Comparison of ENCODE assay signal across 8 cellular contexts in genomic region chr12:10363922-10364838, GRCh38. TPM values are rescaled to one million over a fixed set of nuclear protein-coding genes. Genes with fewer than 3 reads are reported as not detected.
DNase-seq lines count a peak whose midpoint lies in the region; ATAC-seq and TF ChIP-seq lines count a peak whose summit lies in the region.

No MANE protein-coding gene starts in this region.

- no peak for TF ChIP-seq CTCF in IMR-90 (conservative IDR thresholded peaks at IDR 0.05; ENCODE audit: low read depth, low read length)

- no peaks in the 10 kb centered on the region for H4K20me1 ChIP-seq in IMR-90 (ENCODE audit: insufficient read depth, low read length)

- H3K18ac ChIP-seq in IMR-90 (ENCODE audit: low read depth, low read length) (peak overlapping the region; percentile 83), mesenchymal stem cell (ENCODE audit: low read depth in 1 of 2, low read length in 2 of 2) (peak overlapping the region; percentile 91 to 95)

- 0% methylated on average over 10 of the region's 19 CpGs; no CpG with 5 or more reads in 1 of the 2 experiments for WGBS in IMR-90 (ENCODE audit: extremely low coverage in 2 of 2, insufficient read length in 1 of 2), 2 experiments
- WGBS in mesenchymal stem cell: 22% methylated on average over 19 of the region's 19 CpGs
- 6% methylated on average over 19 of the region's 19 CpGs for WGBS in urinary bladder

- H3K4me3 Mint-ChIP-seq in T-helper 17 cell: no peak overlapping the region

- no peak for TF ChIP-seq POLR2A in IMR-90 (IDR thresholded peaks at IDR 0.05; ENCODE audit: low read depth, low read length)

- H3K27ac ChIP-seq in IMR-90 (ENCODE audit: insufficient read depth, low read length): peak overlapping the region; percentile 82
- H3K27ac ChIP-seq in mesenchymal stem cell (ENCODE audit: low read length, poor library complexity, severe bottlenecking): peak overlapping the region; percentile 97
- peak overlapping the region; percentile 94 for H3K27ac ChIP-seq in urinary bladder (ENCODE audit: low read depth)

- H3K36me3 ChIP-seq in IMR-90 (ENCODE audit: control insufficient read depth, insufficient read depth, low read length) (no peaks in the 10 kb centered on the region), endocrine pancreas (ENCODE audit: control insufficient read depth, insufficient read depth, low read length) (no peaks in the 10 kb centered on the region), mesenchymal stem cell (ENCODE audit: control insufficient read depth in 1 of 2, insufficient read depth in 2 of 2, low read depth in 1 of 2, low read length in 2 of 2) (peaks cover 0 to 4% of the 10 kb centered on the region in 2 experiments), urinary bladder (ENCODE audit: insufficient read depth) (no peaks in the 10 kb centered on the region)

- H3K9me1 ChIP-seq in IMR-90 (ENCODE audit: insufficient read depth, low read length): no peaks in the 10 kb centered on the region

- peak overlapping the region; percentile 70 for H2BK20ac ChIP-seq in IMR-90 (ENCODE audit: low read depth, low read length)

- dilution Hi-C loops in IMR-90 (cut with HindIII; ENCODE audit: low sequenced_read_pairs, unreplicated experiment): no loop called here

- H4K91ac ChIP-seq in IMR-90 (ENCODE audit: insufficient read depth, low read depth, low read length) (peak overlapping the region; percentile 97), mesenchymal stem cell (ENCODE audit: low read length) (peak overlapping the region; percentile 91)

- no peaks in the 10 kb centered on the region for H3K4me1 Mint-ChIP-seq in T-helper 17 cell

- H2BK120ac ChIP-seq in IMR-90 (ENCODE audit: low read depth, low read length) (peak overlapping the region; percentile 94), mesenchymal stem cell (ENCODE audit: low read depth, low read length) (peak overlapping the region; percentile 98)

- peak overlapping the region; percentile 92 for H2AFZ ChIP-seq in IMR-90 (replicated peaks; ENCODE audit: low read length, poor library complexity)
- H2AFZ ChIP-seq in mesenchymal stem cell (ENCODE audit: low read depth, low read length): peak overlapping the region; percentile 65

- CTCF ChIA-PET in IMR-90 (lab: Yijun Ruan, JAX): no interaction called here

- no TSS peak for BruUV-seq in IMR-90 (replicated peaks; lab: Mats Ljungman, UMichigan)

- H3K4ac ChIP-seq in IMR-90 (ENCODE audit: low read depth, low read length) (peak overlapping the region; percentile 92), mesenchymal stem cell (ENCODE audit: low read depth in 1 of 2, low read length in 2 of 2) (peak overlapping the region; percentile 89 to 99)

- in situ Hi-C loops in IMR-90 (cut with MboI; ENCODE audit: low sequenced_read_pairs): no loop called here

- H3K56ac ChIP-seq in IMR-90 (ENCODE audit: extremely low read depth, insufficient read depth, low read length): peak overlapping the region; percentile 87

- peaks cover under 1% of the 10 kb centered on the region for H3K27me3 Mint-ChIP-seq in T-helper 17 cell

- H3K36me3 Mint-ChIP-seq in T-helper 17 cell (ENCODE audit: low read depth): peaks cover 3% of the 10 kb centered on the region

- POLR2A ChIA-PET in IMR-90 (lab: Charles Lee; ENCODE audit: unreplicated experiment): interaction anchor here (0.6 kb wide), 1 partner anchor 363 kb away, joined by 4 read pairs; no protein-coding TSS in a partner anchor

- peak overlapping the region; percentile 48 for H2AK9ac ChIP-seq in IMR-90 (replicated peaks; ENCODE audit: low read depth, low read length, poor library complexity)

- no peak for DNase-seq in activated CD4-positive, CD25-positive, alpha-beta regulatory T cell treated with anti-CD3 and anti-CD28 coated beads, Interleukin-2, amount 50 U/mL, for 72 hours
- DNase-seq in IMR-90: peak; percentile 41
- no peak for DNase-seq in T-helper 17 cell
- peak; percentile 73 for DNase-seq in mesenchymal stem cell

- H3K23ac ChIP-seq in IMR-90 (ENCODE audit: low read depth, low read length): peak overlapping the region; percentile 86
- H3K23ac ChIP-seq in mesenchymal stem cell (ENCODE audit: low read length in 2 of 2): no peak overlapping the region

- peak overlapping the region; percentile 95 for H3K4me2 ChIP-seq in IMR-90 (ENCODE audit: low read depth, low read length)
- H3K4me2 ChIP-seq in mesenchymal stem cell (ENCODE audit: low read length, poor library complexity, severe bottlenecking): peak overlapping the region; percentile 79

- H3K4me1 ChIP-seq in IMR-90 (ENCODE audit: control insufficient read depth, insufficient read depth, low read length) (peaks cover 22% of the 10 kb centered on the region), endocrine pancreas (ENCODE audit: control insufficient read depth, insufficient read depth, low read length) (peaks cover 8% of the 10 kb centered on the region), mesenchymal stem cell (ENCODE audit: control insufficient read depth, insufficient read depth, low read depth, low read length) (peaks cover 9% of the 10 kb centered on the region), urinary bladder (ENCODE audit: insufficient read depth) (no peaks in the 10 kb centered on the region)

- no peaks in the 10 kb centered on the region for H3K79me1 ChIP-seq in IMR-90 (ENCODE audit: low read depth in 1 of 2, low read length in 2 of 2)
- peaks cover 10% of the 10 kb centered on the region for H3K79me1 ChIP-seq in mesenchymal stem cell (replicated peaks; ENCODE audit: low read length, poor library complexity, severe bottlenecking)

- H3K9me3 ChIP-seq in IMR-90 (ENCODE audit: control insufficient read depth, insufficient read depth, low read length): no peaks in the 10 kb centered on the region
- H3K9me3 ChIP-seq in T-helper 17 cell (ENCODE audit: control insufficient read depth, low read length, poor library complexity, severe bottlenecking): no peaks in the 10 kb centered on the region
- no peaks in the 10 kb centered on the region for H3K9me3 ChIP-seq in endocrine pancreas (ENCODE audit: control insufficient read depth, low read length)
- peaks cover 8% of the 10 kb centered on the region for H3K9me3 ChIP-seq in mesenchymal stem cell (ENCODE audit: control insufficient read depth, low read length)

- H4K8ac ChIP-seq in IMR-90 (ENCODE audit: low read depth in 2 of 2, low read length in 2 of 2): peak overlapping the region; percentile 95 to 96
- peak overlapping the region; percentile 94 for H4K8ac ChIP-seq in mesenchymal stem cell (ENCODE audit: low read length)

- H3K14ac ChIP-seq in IMR-90 (replicated peaks; ENCODE audit: low read depth, low read length) (peak overlapping the region; percentile 94), mesenchymal stem cell (ENCODE audit: low read length in 2 of 2) (peak overlapping the region in 1 of 2 experiments; percentile 93)

- peak overlapping the region; percentile 99 for H4K5ac ChIP-seq in IMR-90 (ENCODE audit: low read depth, low read length)

- H3K4me3 ChIP-seq in IMR-90 (ENCODE audit: insufficient read depth, low read depth, low read length): peak overlapping the region; percentile 54
- H3K4me3 ChIP-seq in endocrine pancreas (ENCODE audit: control insufficient read depth, insufficient read depth, low read length): peak overlapping the region; percentile 90
- peak overlapping the region; percentile 48 to 84 for H3K4me3 ChIP-seq in mesenchymal stem cell (ENCODE audit: insufficient read depth in 1 of 2, low read depth in 1 of 2, low read length in 2 of 2)
- H3K4me3 ChIP-seq in urinary bladder (ENCODE audit: low read depth, low read length): peak overlapping the region; percentile 49

- H2AK5ac ChIP-seq in IMR-90 (ENCODE audit: low read depth, low read length) (peak overlapping the region; percentile 31; the same call in 1 of the 2 replicates), mesenchymal stem cell (ENCODE audit: low read length, severe bottlenecking) (peak overlapping the region; percentile 93)

- H3K27me3 ChIP-seq in IMR-90 (ENCODE audit: control insufficient read depth, insufficient read depth, low read length) (no peaks in the 10 kb centered on the region), endocrine pancreas (ENCODE audit: control insufficient read depth, insufficient read depth, low read length) (no peaks in the 10 kb centered on the region), mesenchymal stem cell (ENCODE audit: control insufficient read depth in 1 of 2, insufficient read depth in 1 of 2, low read length in 2 of 2) (no peaks in the 10 kb centered on the region)

- H2BK5ac ChIP-seq in IMR-90 (ENCODE audit: low read depth, low read length, poor library complexity, severe bottlenecking) (peak overlapping the region; percentile 75), mesenchymal stem cell (ENCODE audit: low read depth, low read length, poor library complexity, severe bottlenecking) (peak overlapping the region; percentile 90)

- H2BK12ac ChIP-seq in mesenchymal stem cell (ENCODE audit: low read length in 2 of 2): peak overlapping the region; percentile 20 to 80

- intact Hi-C loops in IMR-90 (cut with micrococcal nuclease): loop anchor here (1.0 to 2.0 kb wide), 2 partner anchors 152 to 355 kb away; partner anchors contain the start of gene GABARAPL1

- ATAC-seq in activated CD4-positive, CD25-positive, alpha-beta regulatory T cell treated with anti-CD3 and anti-CD28 coated beads, Interleukin-2, amount 50 U/mL, for 24 hours: peak; percentile 33 to 52
- ATAC-seq in GM21737 (IDR thresholded peaks at IDR 0.05; ENCODE audit: unreplicated experiment): peak; percentile 82
- ATAC-seq in IMR-90 (ENCODE audit: low read depth): peak; percentile 62
- peak; percentile 61 for ATAC-seq in T-helper 17 cell

- TF ChIP-seq RAD21 in IMR-90 (IDR thresholded peaks at IDR 0.05; ENCODE audit: low read length): no peak

- peak overlapping the region; percentile 97 for H2BK15ac ChIP-seq in IMR-90 (ENCODE audit: low read depth, low read length)
- peak overlapping the region; percentile 80 for H2BK15ac ChIP-seq in mesenchymal stem cell (ENCODE audit: low read depth, poor library complexity, severe bottlenecking)

- H3K9ac ChIP-seq in IMR-90 (ENCODE audit: low read depth, low read length) (peak overlapping the region; percentile 87), endocrine pancreas (ENCODE audit: control insufficient read depth, insufficient read depth, low read length) (peak overlapping the region; percentile 85), mesenchymal stem cell (ENCODE audit: low read length) (peak overlapping the region; percentile 95)

- no peak overlapping the region for H3K27ac Mint-ChIP-seq in T-helper 17 cell

RNA-seq across cellular contexts. Expression of gene KLRK1, which starts 25.7 kb away (rescaled TPM):
- total RNA-seq in IMR-90 (2012; rRNA removed): not detected in 2 replicates
- not detected in 2 replicates for polyA plus RNA-seq in IMR-90 (2012; rRNA removed)
- not detected in 2 replicates for polyA plus RNA-seq in IMR-90 (2012; cell fraction: cytosol; rRNA removed)
- not detected in 2 replicates for polyA plus RNA-seq in IMR-90 (2012; cell fraction: nucleus; rRNA removed; ENCODE audit: low replicate concordance)
- 1 to 10 TPM in 1 of 2 donors, under 1 TPM in 1; 0.78 to 2.0 TPM for total RNA-seq in T-helper 17 cell
- polyA plus RNA-seq in mesenchymal stem cell (2013, experiment 1 of 2): 0.06 TPM
- polyA plus RNA-seq in mesenchymal stem cell (2013, experiment 2 of 2): 0.05 TPM
- 1.3 TPM for total RNA-seq in urinary bladder
- 1.9 TPM for polyA plus RNA-seq in urinary bladder

RNA-seq across cellular contexts. Expression of gene KLRC4, which starts 45.4 kb away (rescaled TPM):
- total RNA-seq in IMR-90 (2012; rRNA removed) (not detected in 2 replicates), T-helper 17 cell (not detected), urinary bladder (0.37 TPM)
- polyA plus RNA-seq in IMR-90 (2012; rRNA removed) (not detected in 2 replicates), urinary bladder (0.23 TPM)
- polyA plus RNA-seq in IMR-90 (2012; cell fraction: cytosol; rRNA removed): not detected in 2 replicates
- polyA plus RNA-seq in IMR-90 (2012; cell fraction: nucleus; rRNA removed; ENCODE audit: low replicate concordance): not detected in 2 replicates
- polyA plus RNA-seq in mesenchymal stem cell (2013, experiment 1 of 2): not detected
- polyA plus RNA-seq in mesenchymal stem cell (2013, experiment 2 of 2): not detected

RNA-seq across cellular contexts. Expression of gene KLRC3, which starts 56.2 kb away (rescaled TPM):
- total RNA-seq in IMR-90 (2012; rRNA removed) (not detected in 2 replicates), T-helper 17 cell (not detected), urinary bladder (0.69 TPM)
- polyA plus RNA-seq in IMR-90 (2012; rRNA removed) (not detected in 2 replicates), urinary bladder (0.49 TPM)
- not detected in 2 replicates for polyA plus RNA-seq in IMR-90 (2012; cell fraction: cytosol; rRNA removed)
- polyA plus RNA-seq in IMR-90 (2012; cell fraction: nucleus; rRNA removed; ENCODE audit: low replicate concordance): not detected in 2 replicates
- polyA plus RNA-seq in mesenchymal stem cell (2013, experiment 1 of 2): 0.10 TPM
- polyA plus RNA-seq in mesenchymal stem cell (2013, experiment 2 of 2): 0.18 TPM

RNA-seq across cellular contexts. Expression of gene KLRD1, which starts 56.5 kb away (rescaled TPM):
- total RNA-seq in IMR-90 (2012; rRNA removed): under 0.01 TPM in 2 replicates
- under 0.01 and 0.10 TPM in 2 replicates for polyA plus RNA-seq in IMR-90 (2012; rRNA removed)
- polyA plus RNA-seq in IMR-90 (2012; cell fraction: cytosol; rRNA removed): not detected in 2 replicates
- 0.05 and 0.31 TPM in 2 replicates for polyA plus RNA-seq in IMR-90 (2012; cell fraction: nucleus; rRNA removed; ENCODE audit: low replicate concordance)
- total RNA-seq in T-helper 17 cell: 1 to 10 TPM in 1 of 2 donors, not detected in 1; 1.3 TPM
- 0.01 TPM for polyA plus RNA-seq in mesenchymal stem cell (2013, experiment 1 of 2)
- 0.03 TPM for polyA plus RNA-seq in mesenchymal stem cell (2013, experiment 2 of 2)
- total RNA-seq in urinary bladder: 1.0 TPM
- 1.2 TPM for polyA plus RNA-seq in urinary bladder

Comparison
In these comparisons a context has a peak if more than half of its experiments do, and no peak if none do; other contexts are left out.
1. DNase-seq: peak in IMR-90 (single experiment) and mesenchymal stem cell (single experiment); none in activated CD4-positive, CD25-positive, alpha-beta regulatory T cell treated with anti-CD3 and anti-CD28 coated beads, Interleukin-2, amount 50 U/mL, for 72 hours (single experiment) and T-helper 17 cell (0 of 3).
2. Peak in every context shown above with its lines, with median percentiles within 50 percentile points of each other: ATAC-seq, H3K27ac ChIP-seq, H3K4me3 ChIP-seq and H3K9ac ChIP-seq.